In the genomic region with DNA sequence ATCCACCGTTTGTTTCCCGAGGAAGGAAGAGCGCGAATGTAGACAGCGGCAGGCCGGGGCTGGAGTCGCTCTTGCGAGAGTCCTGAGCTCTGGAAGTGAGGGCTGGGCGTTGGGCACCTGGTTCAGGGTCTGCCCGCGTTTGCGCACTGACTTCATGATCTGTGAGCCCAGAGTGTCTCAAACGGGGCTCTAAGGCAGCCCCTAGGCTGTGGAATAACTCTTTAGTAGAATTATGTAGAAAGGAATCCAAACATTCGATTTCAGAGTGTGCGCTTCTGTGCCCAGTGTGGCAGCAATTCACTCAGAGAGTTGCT, we compare ENCODE assay signal across 9 cellular contexts. TPM values are rescaled to one million over a fixed set of nuclear protein-coding genes. Genes with fewer than 3 reads are reported as not detected.
DNase-seq lines count a peak whose midpoint lies in the region; ATAC-seq, FAIRE-seq and TF ChIP-seq lines count a peak whose summit lies in the region.
"Had no signal": no experiment of that assay in that cellular context is flagged by ENCODE, and none has a peak within 500 bp of the region (broad histone marks: within the 10 kb centered on the region; RNA-seq: fewer than 3 reads in every experiment).

No MANE protein-coding gene starts in this region.

- intact Hi-C loops in A673 (cut with micrococcal nuclease; ENCODE audit: unreplicated experiment), result no loop called here
- intact Hi-C loops in natural killer cell (cut with micrococcal nuclease), result no loop called here

- POLR2A ChIA-PET in A673 (lab: Charles Lee; ENCODE audit: low non-redundant PET), result no interaction called here

- H3K9me3 Mint-ChIP-seq in effector memory CD8-positive, alpha-beta T cell, result no peaks in the 10 kb centered on the region
- no peaks in the 10 kb centered on the region for H3K9me3 Mint-ChIP-seq in natural killer cell

- no TSS peak for BruUV-seq in A673 (replicated peaks; lab: Mats Ljungman, UMichigan)

- no peak overlapping the region for H3K27ac Mint-ChIP-seq in effector memory CD8-positive, alpha-beta T cell
- H3K27ac Mint-ChIP-seq in natural killer cell, result no peak overlapping the region

- peak overlapping the region; percentile 49 for H3K4me3 ChIP-seq in A673 (ENCODE audit: low read depth, low read length, poor library complexity, severe bottlenecking)
- H3K4me3 ChIP-seq in LNCaP clone FGC (ENCODE audit: low read depth, low read length), result peak overlapping the region; percentile 35

- H3K4me1 ChIP-seq in A673 (ENCODE audit: insufficient read depth, low read length, poor library complexity, severe bottlenecking), result peaks cover 13% of the 10 kb centered on the region

- no peak for TF ChIP-seq CTCF in A673 (conservative IDR thresholded peaks at IDR 0.05; ENCODE audit: low read depth, low read length)
- TF ChIP-seq CTCF in LNCaP clone FGC (IDR thresholded peaks at IDR 0.05; ENCODE audit: control insufficient read depth, extremely low read depth, insufficient read depth), result no peak
- no peak for TF ChIP-seq CTCF in natural killer cell (IDR thresholded peaks at IDR 0.05)

- peaks cover 14 to 17% of the 10 kb centered on the region in 2 donors for H3K4me1 Mint-ChIP-seq in effector memory CD8-positive, alpha-beta T cell (ENCODE audit: low read depth in 2 of 2)
- H3K4me1 Mint-ChIP-seq in natural killer cell, result peaks cover 16% of the 10 kb centered on the region in 2 donors

- no peaks in the 10 kb centered on the region for H3K36me3 ChIP-seq in A673 (ENCODE audit: insufficient read depth, low read length, poor library complexity, severe bottlenecking)

- no peak overlapping the region for H3K27ac ChIP-seq in A673 (ENCODE audit: low read depth, low read length, poor library complexity, severe bottlenecking)

- H3K9me3 ChIP-seq in A673 (ENCODE audit: low read depth, low read length, poor library complexity, severe bottlenecking), result no peaks in the 10 kb centered on the region

- DNase-seq in A673 (ENCODE audit: low spot score) (no peak), LNCaP clone FGC (ENCODE audit: low read depth) (no peak), natural killer cell (no peak), NK-92 (lab: John Stamatoyannopoulos, UW; ENCODE audit: unreplicated experiment) (no peak), GM12891 (ENCODE audit: insufficient read length, low spot score) (no peak)
- no peak for DNase-seq in effector memory CD8-positive, alpha-beta T cell

- H3K36me3 Mint-ChIP-seq in effector memory CD8-positive, alpha-beta T cell (ENCODE audit: insufficient read depth), result no peaks in the 10 kb centered on the region
- no peaks in the 10 kb centered on the region for H3K36me3 Mint-ChIP-seq in natural killer cell

- TF ChIP-seq POLR2A in GM12891 (IDR thresholded peaks at IDR 0.05; ENCODE audit: low read depth, low read length), result no peak

- ATAC-seq in effector memory CD8-positive, alpha-beta T cell (replicated peaks), result no peak
- ATAC-seq in natural killer cell, result no peak
- ATAC-seq in GM21786 (IDR thresholded peaks at IDR 0.05; ENCODE audit: unreplicated experiment), result no peak
- no peak for ATAC-seq in GM18502 (IDR thresholded peaks at IDR 0.05; ENCODE audit: poor library complexity, unreplicated experiment)

- FAIRE-seq in GM12891 (lab: Jason Lieb, UNC), result no peak

- peaks cover 68 to 86% of the 10 kb centered on the region in 2 donors for H3K27me3 Mint-ChIP-seq in effector memory CD8-positive, alpha-beta T cell
- peaks cover 55 to 61% of the 10 kb centered on the region in 2 donors for H3K27me3 Mint-ChIP-seq in natural killer cell (ENCODE audit: low read depth in 2 of 2)

- H3K27me3 ChIP-seq in A673 (replicated peaks; ENCODE audit: insufficient read depth, low read depth, low read length, poor library complexity), result peaks cover 23% of the 10 kb centered on the region

- H3K4me3 Mint-ChIP-seq in effector memory CD8-positive, alpha-beta T cell, result peak overlapping the region; percentile 22 to 62
- H3K4me3 Mint-ChIP-seq in natural killer cell, result peak overlapping the region; percentile 50

- CTCF ChIA-PET in A673 (lab: Charles Lee), result no interaction called here

TF ChIP-seq in GM12891, 5 proteins besides CTCF, POLR2A, EP300 and RAD21:
- TF ChIP-seq POU2F2 (IDR thresholded peaks at IDR 0.05; ENCODE audit: low read depth, low read length), result no peak
- no peak for TF ChIP-seq SPI1 (IDR thresholded peaks at IDR 0.05; ENCODE audit: low read depth, low read length)
- TF ChIP-seq POLR2AphosphoS5 (IDR thresholded peaks at IDR 0.05; ENCODE audit: low read depth, low read length), result no peak
- TF ChIP-seq TAF1 (IDR thresholded peaks at IDR 0.05; ENCODE audit: low read depth, low read length), result no peak
- no peak for TF ChIP-seq PAX5 (IDR thresholded peaks at IDR 0.05; ENCODE audit: insufficient read depth, low read length, severe bottlenecking)

RNA-seq across cellular contexts. Expression of a gene that starts 0.5 kb away (rescaled TPM):
- total RNA-seq in A673 (2021), result not detected in 2 replicates
- total RNA-seq in natural killer cell, result under 1 TPM; 0.23 to 0.87 (median 0.55) TPM
- 0.21 TPM for polyA plus RNA-seq in GM12891 (2012; ENCODE audit: low read depth, missing spikeins)
- total RNA-seq: RPMI7951 had no signal
